Comparison of ENCODE assay signal across 28 cellular contexts in genomic region chr10:75542084-75542483, GRCh38.
DNase-seq lines count a peak whose midpoint lies in the region; ATAC-seq and TF ChIP-seq lines count a peak whose summit lies in the region.
"Had no signal": no experiment of that assay in that cellular context is flagged by ENCODE, and none has a peak within 500 bp of the region (broad histone marks: within the 10 kb centered on the region; RNA-seq: fewer than 3 reads in every experiment).

No MANE protein-coding gene starts in this region.

- H3K4me1 ChIP-seq in BLaER1 = peaks cover 8% of the 10 kb centered on the region; the same call in 1 of the 2 replicates
- peaks cover 61% of the 10 kb centered on the region for H3K4me1 ChIP-seq in adipocyte (ENCODE audit: control insufficient read depth, insufficient read depth, low read length)
- peaks cover 20% of the 10 kb centered on the region for H3K4me1 ChIP-seq in upper lobe of right lung
- H3K4me1 ChIP-seq: parathyroid adenoma had no signal

- DNase-seq in adipocyte (ENCODE audit: low read depth) = no peak
- peak; percentile 29 for DNase-seq in foreskin melanocyte
- DNase-seq in retinal pigment epithelial cell (ENCODE audit: low read depth) = peak; percentile 64
- DNase-seq in globus pallidus (ENCODE audit: low spot score) = no peak
- no peak for DNase-seq in mesenteric fat pad (ENCODE audit: low spot score)
- DNase-seq in progenitor cell of endocrine pancreas (ENCODE audit: low spot score, unreplicated experiment) = no peak
- no peak for DNase-seq in upper lobe of right lung
- DNase-seq: 8988T; activated CD4-positive, alpha-beta T cell treated with anti-CD3 and anti-CD28 coated beads, Interleukin-2, amount 10 ng/mL, durations not matched to agents 24 days and 14 days; activated CD8-positive, alpha-beta memory T cell treated with anti-CD3 and anti-CD28 coated beads for 24 hours; activated effector memory CD4-positive, alpha-beta T cell treated with anti-CD3 and anti-CD28 coated beads, Interleukin-2, amount 50 U/mL, for 16 hours; activated naive CD8-positive, alpha-beta T cell treated with anti-CD3 and anti-CD28 coated beads for 36 hours; activated T-cell treated with anti-CD3 and anti-CD28 coated beads for 4 hours; aorta; CD4-positive, CD25-positive, alpha-beta regulatory T cell; cortex of kidney; GOT3; lower lobe of right lung; mucosa of descending colon; natural killer cell; NCI-H345; NCI-H748 treated with DMSO at 0.1 percent for 48 hours; SJCRH30; stimulated activated CD4-positive, alpha-beta T cell treated with anti-CD3 and anti-CD28 coated beads, Interleukin-4, amount 100 ng/mL, for 4 hours; SW 1271; trophoblast cell had no signal

- H3K27ac ChIP-seq in BLaER1 (no peak overlapping the region), upper lobe of right lung (no peak overlapping the region)
- H3K27ac ChIP-seq: lower lobe of right lung, parathyroid adenoma, SJCRH30 had no signal

- intact Hi-C loops in upper lobe of right lung (cut with DNase I) = no loop called here

- peak overlapping the region; percentile 21 for H3K4me2 ChIP-seq in BLaER1

- H3K9me3 Mint-ChIP-seq in progenitor cell of endocrine pancreas (ENCODE audit: low read depth) = no peaks in the 10 kb centered on the region
- H3K9me3 Mint-ChIP-seq: activated CD4-positive, alpha-beta T cell treated with anti-CD3 and anti-CD28 coated beads, Interleukin-2, amount 10 ng/mL, durations not matched to agents 24 days and 14 days; activated naive CD8-positive, alpha-beta T cell treated with anti-CD3 and anti-CD28 coated beads for 36 hours; natural killer cell had no signal

- TF ChIP-seq CTCF in retinal pigment epithelial cell (conservative IDR thresholded peaks at IDR 0.05; ENCODE audit: low read depth, low read length) = no peak
- no peak for TF ChIP-seq CTCF in progenitor cell of endocrine pancreas (IDR thresholded peaks at IDR 0.05; ENCODE audit: unreplicated experiment)
- no peak for TF ChIP-seq CTCF in upper lobe of right lung (IDR thresholded peaks at IDR 0.05)

- H3K4me1 Mint-ChIP-seq in progenitor cell of endocrine pancreas (ENCODE audit: low read depth) = peaks cover 19% of the 10 kb centered on the region
- H3K4me1 Mint-ChIP-seq: activated CD4-positive, alpha-beta T cell treated with anti-CD3 and anti-CD28 coated beads, Interleukin-2, amount 10 ng/mL, durations not matched to agents 24 days and 14 days; activated naive CD8-positive, alpha-beta T cell treated with anti-CD3 and anti-CD28 coated beads for 36 hours; CD4-positive, CD25-positive, alpha-beta regulatory T cell had no signal

- H3K36me3 ChIP-seq in BLaER1 (no peaks in the 10 kb centered on the region), adipocyte (ENCODE audit: control insufficient read depth, insufficient read depth, low read length, severe bottlenecking) (no peaks in the 10 kb centered on the region), upper lobe of right lung (no peaks in the 10 kb centered on the region)
- H3K36me3 ChIP-seq: lower lobe of right lung, SJCRH30 had no signal

- no peak overlapping the region for H3K4me3 Mint-ChIP-seq in progenitor cell of endocrine pancreas (ENCODE audit: low read depth)
- H3K4me3 Mint-ChIP-seq: activated CD4-positive, alpha-beta T cell treated with anti-CD3 and anti-CD28 coated beads, Interleukin-2, amount 10 ng/mL, durations not matched to agents 24 days and 14 days; activated naive CD8-positive, alpha-beta T cell treated with anti-CD3 and anti-CD28 coated beads for 36 hours; CD4-positive, CD25-positive, alpha-beta regulatory T cell; natural killer cell had no signal

- H3K9me3 ChIP-seq in BLaER1 (no peaks in the 10 kb centered on the region), adipocyte (ENCODE audit: control insufficient read depth, low read length) (no peaks in the 10 kb centered on the region), upper lobe of right lung (no peaks in the 10 kb centered on the region)
- H3K9me3 ChIP-seq: lower lobe of right lung, mucosa of descending colon, SJCRH30 had no signal

- H3K4me3 ChIP-seq in BLaER1 (no peak overlapping the region), adipocyte (ENCODE audit: low read length) (peak overlapping the region; percentile 19), retinal pigment epithelial cell (ENCODE audit: low read length) (no peak overlapping the region), upper lobe of right lung (no peak overlapping the region)
- H3K4me3 ChIP-seq: lower lobe of right lung, mucosa of descending colon, SJCRH30 had no signal

- H4K20me1 ChIP-seq in BLaER1 = no peaks in the 10 kb centered on the region

- H3K9ac ChIP-seq in BLaER1 (no peak overlapping the region), adipocyte (ENCODE audit: low read length) (peak overlapping the region; percentile 59)
- H3K9ac ChIP-seq: parathyroid adenoma had no signal

- no peaks in the 10 kb centered on the region for H3K36me3 Mint-ChIP-seq in progenitor cell of endocrine pancreas (ENCODE audit: insufficient read depth)
- H3K36me3 Mint-ChIP-seq: activated naive CD8-positive, alpha-beta T cell treated with anti-CD3 and anti-CD28 coated beads for 36 hours; CD4-positive, CD25-positive, alpha-beta regulatory T cell; natural killer cell had no signal

- no peak for ATAC-seq in upper lobe of right lung
- ATAC-seq: mucosa of descending colon, natural killer cell had no signal

- H3K27ac Mint-ChIP-seq in progenitor cell of endocrine pancreas = no peak overlapping the region
- H3K27ac Mint-ChIP-seq: activated CD4-positive, alpha-beta T cell treated with anti-CD3 and anti-CD28 coated beads, Interleukin-2, amount 10 ng/mL, durations not matched to agents 24 days and 14 days; activated naive CD8-positive, alpha-beta T cell treated with anti-CD3 and anti-CD28 coated beads for 36 hours; CD4-positive, CD25-positive, alpha-beta regulatory T cell; natural killer cell had no signal

- peaks cover 21% of the 10 kb centered on the region for H3K27me3 Mint-ChIP-seq in progenitor cell of endocrine pancreas
- H3K27me3 Mint-ChIP-seq: activated CD4-positive, alpha-beta T cell treated with anti-CD3 and anti-CD28 coated beads, Interleukin-2, amount 10 ng/mL, durations not matched to agents 24 days and 14 days had no signal

- H3K27me3 ChIP-seq in BLaER1 = no peaks in the 10 kb centered on the region
- peaks cover 4% of the 10 kb centered on the region for H3K27me3 ChIP-seq in adipocyte (replicated peaks; ENCODE audit: control insufficient read depth, insufficient read depth, low read length)
- no peaks in the 10 kb centered on the region for H3K27me3 ChIP-seq in upper lobe of right lung
- H3K27me3 ChIP-seq: SJCRH30 had no signal

Comparison
In these comparisons a context has a peak if more than half of its experiments do, and no peak if none do; other contexts are left out.
1. DNase-seq: peak in foreskin melanocyte (single experiment) and retinal pigment epithelial cell (single experiment); none in adipocyte (single experiment), globus pallidus (single experiment), mesenteric fat pad (single experiment), progenitor cell of endocrine pancreas (single experiment) and upper lobe of right lung (single experiment).